Comparison of ENCODE assay signal across 28 cellular contexts in genomic region chrX:100417671-100418070, GRCh38. TPM values are rescaled to one million over a fixed set of nuclear protein-coding genes. Genes with fewer than 3 reads are reported as not detected.
DNase-seq lines count a peak whose midpoint lies in the region; ATAC-seq, FAIRE-seq and TF ChIP-seq lines count a peak whose summit lies in the region.
"Had no signal": no experiment of that assay in that cellular context is flagged by ENCODE, and none has a peak within 500 bp of the region (broad histone marks: within the 10 kb centered on the region; RNA-seq: fewer than 3 reads in every experiment).

No MANE protein-coding gene starts in this region.

- no peak overlapping the region for H3K4me2 ChIP-seq in neural progenitor cell
- H3K4me2 ChIP-seq: SK-N-SH, smooth muscle cell had no signal

- DNase-seq in NCI-H2227 (lab: John Stamatoyannopoulos, UW; ENCODE audit: unreplicated experiment): peak; percentile 19
- peak; percentile 45 for DNase-seq in fibroblast of mammary gland (ENCODE audit: low read depth)
- DNase-seq in neural progenitor cell (ENCODE audit: low spot score): no peak
- DNase-seq in D721Med (ENCODE audit: insufficient read length, low spot score): no peak
- DNase-seq in activated CD8-positive, alpha-beta T cell treated with anti-CD3 and anti-CD28 coated beads, Interleukin-2, amount 10 ng/mL, durations not matched to agents 7 days and 5 days: no peak
- no peak for DNase-seq in foreskin keratinocyte
- DNase-seq: activated CD4-positive, alpha-beta T cell treated with anti-CD3 and anti-CD28 coated beads for 48 hours; activated naive CD4-positive, alpha-beta T cell; activated T-cell treated with anti-CD3 and anti-CD28 coated beads, Interleukin-2, amount 50 U/mL, for 48 hours; colonic mucosa; HFFc6; hippocampal formation; left lung; midbrain; NCI-H1417 treated with DMSO at 0.1 percent for 48 hours; NCI-H2107; NCI-H510A treated with DMSO at 0.1 percent for 48 hours; psoas muscle; RPMI8226; SK-N-SH; stimulated activated CD4-positive, alpha-beta T cell treated with anti-CD3 and anti-CD28 coated beads, Interleukin-2, amount 100 ng/mL, for 24 hours; T-helper 17 cell; upper lobe of left lung had no signal

- H3K27ac Mint-ChIP-seq in neural progenitor cell: peak overlapping the region; percentile 95
- H3K27ac Mint-ChIP-seq in activated CD8-positive, alpha-beta T cell treated with anti-CD3 and anti-CD28 coated beads, Interleukin-2, amount 10 ng/mL, durations not matched to agents 7 days and 5 days: no peak overlapping the region
- H3K27ac Mint-ChIP-seq: CD14-positive monocyte, HFFc6, T-helper 17 cell had no signal

- POLR2A ChIA-PET in HEK293 (lab: Yijun Ruan, JAX): no interaction called here
- POLR2A ChIA-PET in activated CD8-positive, alpha-beta T cell treated with anti-CD3 and anti-CD28 coated beads, Interleukin-2, amount 10 ng/mL, durations not matched to agents 7 days and 5 days (lab: Charles Lee): no interaction called here

- H3K4me3 ChIP-seq in HEK293 (ENCODE audit: low read depth, low read length) (no peak overlapping the region), fibroblast of mammary gland (ENCODE audit: control insufficient read depth, low read depth, low read length) (no peak overlapping the region), neural progenitor cell (no peak overlapping the region)
- H3K4me3 ChIP-seq: colonic mucosa, left lung, psoas muscle, smooth muscle cell, upper lobe of left lung had no signal

- no peaks in the 10 kb centered on the region for H4K20me1 ChIP-seq in neural progenitor cell (ENCODE audit: low read depth)

- no peaks in the 10 kb centered on the region for H3K36me3 Mint-ChIP-seq in neural progenitor cell
- H3K36me3 Mint-ChIP-seq in activated CD8-positive, alpha-beta T cell treated with anti-CD3 and anti-CD28 coated beads, Interleukin-2, amount 10 ng/mL, durations not matched to agents 7 days and 5 days (ENCODE audit: low read depth): no peaks in the 10 kb centered on the region
- H3K36me3 Mint-ChIP-seq: CD14-positive monocyte had no signal

- no peak overlapping the region for H3K9ac ChIP-seq in neural progenitor cell
- H3K9ac ChIP-seq: SK-N-SH had no signal

- H3K4me1 Mint-ChIP-seq in neural progenitor cell: peaks cover 46% of the 10 kb centered on the region
- no peaks in the 10 kb centered on the region for H3K4me1 Mint-ChIP-seq in activated CD8-positive, alpha-beta T cell treated with anti-CD3 and anti-CD28 coated beads, Interleukin-2, amount 10 ng/mL, durations not matched to agents 7 days and 5 days (ENCODE audit: low read depth)
- H3K4me1 Mint-ChIP-seq: CD14-positive monocyte had no signal

- H3K9me3 ChIP-seq in HEK293 (ENCODE audit: control insufficient read depth, insufficient read depth, low read depth, low read length) (no peaks in the 10 kb centered on the region), neural progenitor cell (ENCODE audit: low read depth) (no peaks in the 10 kb centered on the region)
- H3K9me3 ChIP-seq: colonic mucosa, left lung, psoas muscle, SK-N-SH, upper lobe of left lung had no signal

- H3K4me1 ChIP-seq in HEK293 (ENCODE audit: control insufficient read depth, insufficient read depth, low read length) (no peaks in the 10 kb centered on the region), neural progenitor cell (no peaks in the 10 kb centered on the region), foreskin keratinocyte (no peaks in the 10 kb centered on the region)
- H3K4me1 ChIP-seq: colonic mucosa, left lung, psoas muscle, upper lobe of left lung had no signal

- H3K36me3 ChIP-seq in HEK293 (ENCODE audit: control insufficient read depth in 2 of 2, insufficient read depth in 1 of 2, low read length in 2 of 2): no peaks in the 10 kb centered on the region
- no peaks in the 10 kb centered on the region for H3K36me3 ChIP-seq in neural progenitor cell
- H3K36me3 ChIP-seq: colonic mucosa, left lung, upper lobe of left lung had no signal

- peaks cover 8% of the 10 kb centered on the region for H3K27me3 Mint-ChIP-seq in neural progenitor cell (ENCODE audit: insufficient read depth, low read depth)
- H3K27me3 Mint-ChIP-seq in activated CD8-positive, alpha-beta T cell treated with anti-CD3 and anti-CD28 coated beads, Interleukin-2, amount 10 ng/mL, durations not matched to agents 7 days and 5 days (ENCODE audit: low read depth): peaks cover 4% of the 10 kb centered on the region

- H3K27ac ChIP-seq in HEK293 (ENCODE audit: extremely low read depth, low read depth, low read length) (no peak overlapping the region), neural progenitor cell (no peak overlapping the region), foreskin keratinocyte (no peak overlapping the region)
- H3K27ac ChIP-seq: colonic mucosa, left lung, psoas muscle, upper lobe of left lung had no signal

- peaks cover 8% of the 10 kb centered on the region for H3K9me3 Mint-ChIP-seq in neural progenitor cell
- no peaks in the 10 kb centered on the region for H3K9me3 Mint-ChIP-seq in activated CD8-positive, alpha-beta T cell treated with anti-CD3 and anti-CD28 coated beads, Interleukin-2, amount 10 ng/mL, durations not matched to agents 7 days and 5 days (ENCODE audit: insufficient read depth)
- H3K9me3 Mint-ChIP-seq: HFFc6 had no signal

- H3K27me3 ChIP-seq in neural progenitor cell (peaks cover 5% of the 10 kb centered on the region), foreskin keratinocyte (peaks cover 9% of the 10 kb centered on the region)
- H3K27me3 ChIP-seq: upper lobe of left lung had no signal

- no peaks in the 10 kb centered on the region for H3K79me2 ChIP-seq in neural progenitor cell (ENCODE audit: low read depth)

- no peak for FAIRE-seq in D721Med (lab: Jason Lieb, UNC)
- FAIRE-seq: endometrium had no signal

- CTCF ChIA-PET in HEK293 (lab: Yijun Ruan, JAX): interaction anchor here (0.7 to 2.9 kb wide), 2 partner anchors 14 to 50 kb away, joined by 3 to 8 read pairs; no protein-coding TSS in a partner anchor
- CTCF ChIA-PET in activated CD8-positive, alpha-beta T cell treated with anti-CD3 and anti-CD28 coated beads, Interleukin-2, amount 10 ng/mL, durations not matched to agents 7 days and 5 days (lab: Charles Lee): no interaction called here

- H3K4me3 Mint-ChIP-seq in neural progenitor cell: no peak overlapping the region
- H3K4me3 Mint-ChIP-seq in activated CD8-positive, alpha-beta T cell treated with anti-CD3 and anti-CD28 coated beads, Interleukin-2, amount 10 ng/mL, durations not matched to agents 7 days and 5 days: no peak overlapping the region
- H3K4me3 Mint-ChIP-seq: CD14-positive monocyte, HFFc6, T-helper 17 cell had no signal

- no peak for ATAC-seq in GM18870 (IDR thresholded peaks at IDR 0.05; ENCODE audit: unreplicated experiment)
- no peak for ATAC-seq in activated CD8-positive, alpha-beta T cell treated with anti-CD3 and anti-CD28 coated beads, Interleukin-2, amount 10 ng/mL, durations not matched to agents 7 days and 5 days
- no peak for ATAC-seq in foreskin keratinocyte
- ATAC-seq: left lung, T-helper 17 cell had no signal

- no peaks in the 10 kb centered on the region for H3F3A ChIP-seq in neural progenitor cell (ENCODE audit: low read depth)

- TF ChIP-seq CTCF in HEK293 (tag by site-specific recombination; IDR thresholded peaks at IDR 0.05): no peak
- TF ChIP-seq CTCF in fibroblast of mammary gland (conservative IDR thresholded peaks at IDR 0.05; ENCODE audit: control insufficient read depth, insufficient read depth, low read depth, low read length): no peak
- no peak for TF ChIP-seq CTCF in neural progenitor cell (IDR thresholded peaks at IDR 0.05)
- TF ChIP-seq CTCF in D721Med (IDR thresholded peaks at IDR 0.05; ENCODE audit: insufficient read depth, missing control alignments): no peak
- no peak for TF ChIP-seq CTCF in foreskin keratinocyte (conservative IDR thresholded peaks at IDR 0.05)

- H2AFZ ChIP-seq in neural progenitor cell (replicated peaks): no peak overlapping the region

TF ChIP-seq in HEK293, 187 proteins besides CTCF, POLR2A, EP300 and RAD21:
- no peak for TF ChIP-seq ZNF664 (tag by site-specific recombination; IDR thresholded peaks at IDR 0.05)
- TF ChIP-seq EGR2 (tag by site-specific recombination; IDR thresholded peaks at IDR 0.05; ENCODE audit: low read depth): 0 out of 2 replicates have a peak, but pooled peaks have one; percentile 13

RNA-seq across cellular contexts. Expression of gene PCDH19, which starts 7.6 kb away (rescaled TPM):
- total RNA-seq in neural progenitor cell (ENCODE audit: low replicate concordance): 3.4 TPM in 2 replicates
- not detected for total RNA-seq in activated CD8-positive, alpha-beta T cell treated with anti-CD3 and anti-CD28 coated beads, Interleukin-2, amount 10 ng/mL, durations not matched to agents 7 days and 5 days
- under 0.01 TPM in 1 of 2 replicates, not detected in the other for total RNA-seq in foreskin keratinocyte
- not detected in 2 replicates for polyA plus RNA-seq in foreskin keratinocyte
- polyA plus RNA-seq: CD14-positive monocyte had no signal

Comparison
In these comparisons a context has a peak if more than half of its experiments do, and no peak if none do; other contexts are left out.
1. DNase-seq: peak in NCI-H2227 (single experiment) and fibroblast of mammary gland (single experiment); none in neural progenitor cell (single experiment), D721Med (single experiment), activated CD8-positive, alpha-beta T cell treated with anti-CD3 and anti-CD28 coated beads, Interleukin-2, amount 10 ng/mL, durations not matched to agents 7 days and 5 days (single experiment) and foreskin keratinocyte (0 of 2).